ENCODE assay signal across 12 cellular contexts in the genomic region with DNA sequence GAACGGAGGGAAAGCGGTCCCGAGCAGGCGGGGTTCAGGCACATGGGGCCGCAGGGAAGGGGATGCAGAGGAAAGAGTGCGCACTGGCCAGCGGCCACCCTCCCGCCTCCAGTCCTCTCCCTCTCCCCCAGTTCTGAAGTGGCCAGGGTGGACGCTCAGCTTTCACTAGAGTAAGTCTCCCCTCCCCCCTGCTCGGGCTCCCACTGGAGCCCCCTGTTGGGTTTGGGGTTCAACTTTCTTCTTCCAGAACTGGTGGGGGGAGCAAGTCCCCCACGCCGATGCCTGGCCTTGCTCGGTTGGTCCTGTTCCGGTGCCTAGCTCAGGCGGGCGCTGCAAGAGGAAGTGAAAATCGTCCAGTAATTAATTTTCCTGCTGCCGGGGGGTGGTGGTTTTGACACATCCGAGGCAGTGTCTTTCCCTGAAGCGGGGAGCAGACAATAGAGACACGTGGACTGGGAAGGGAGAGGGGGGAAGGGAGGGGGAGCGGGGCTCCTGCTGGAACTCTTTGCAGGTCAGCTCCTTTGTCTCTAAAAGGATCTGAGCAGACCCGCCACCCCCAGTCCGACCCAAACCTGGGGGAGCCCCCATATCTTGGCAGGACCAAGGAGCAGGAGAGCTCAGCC. TPM values are rescaled to one million over a fixed set of nuclear protein-coding genes. Genes with fewer than 3 reads are reported as not detected.
DNase-seq lines count a peak whose midpoint lies in the region; ATAC-seq, FAIRE-seq and TF ChIP-seq lines count a peak whose summit lies in the region.
"Had no signal": no experiment of that assay in that cellular context is flagged by ENCODE, and none has a peak within 500 bp of the region (broad histone marks: within the 10 kb centered on the region; RNA-seq: fewer than 3 reads in every experiment).

No MANE protein-coding gene starts in this region.

- no peaks in the 10 kb centered on the region for H4K20me1 ChIP-seq in K562 (replicated peaks; ENCODE audit: control insufficient read depth, insufficient read depth, low read length)

- H3K79me2 ChIP-seq in K562 (ENCODE audit: control insufficient read depth, insufficient read depth, low read length) = no peaks in the 10 kb centered on the region; the same call in 2 of the 3 replicates

- no peak overlapping the region for H3K27ac ChIP-seq in K562 (ENCODE audit: extremely low read depth, low read depth, low read length)
- H3K27ac ChIP-seq: gastroesophageal sphincter, KMS-11, tibial artery had no signal

- H3K27ac Mint-ChIP-seq in neural crest cell (ENCODE audit: unreplicated experiment) = no peak overlapping the region

- H2AFZ ChIP-seq in K562 (ENCODE audit: low read depth, low read length) = no peak overlapping the region

- ATAC-seq in K562 = no peak
- no peak for ATAC-seq in HG03196 (IDR thresholded peaks at IDR 0.05; ENCODE audit: unreplicated experiment)
- no peak for ATAC-seq in GM21526 (IDR thresholded peaks at IDR 0.05; ENCODE audit: low FRiP score, unreplicated experiment)

- intact Hi-C loops in K562 (cut with micrococcal nuclease) = no loop called here

- peaks cover 97% of the 10 kb centered on the region for H3K27me3 Mint-ChIP-seq in neural crest cell (ENCODE audit: low read depth)

- no peaks in the 10 kb centered on the region for H3K9me3 Mint-ChIP-seq in neural crest cell

- H3K27me3 ChIP-seq in K562 (ENCODE audit: control insufficient read depth in 2 of 2, insufficient read depth in 2 of 2, low read length in 2 of 2) = no peaks in the 10 kb centered on the region; a peak in 1 of 5 replicates

- no peak for TF ChIP-seq EP300 in K562 (IDR thresholded peaks at IDR 0.05; ENCODE audit: low read length)

- H3K9me3 ChIP-seq in K562 (replicated peaks; ENCODE audit: control insufficient read depth, insufficient read depth, low read depth, low read length) = no peaks in the 10 kb centered on the region
- H3K9me3 ChIP-seq: gastroesophageal sphincter, tibial artery had no signal

- TF ChIP-seq RAD21 in K562 (CRISPR knock-in tag; conservative IDR thresholded peaks at IDR 0.05 in 1 of 2, IDR thresholded peaks at IDR 0.05 in 1 of 2) = no peak

- in situ Hi-C loops in K562 (cut with MboI) = no loop called here

- H3K4me1 ChIP-seq in K562 (replicated peaks in 1 of 2; ENCODE audit: control insufficient read depth in 2 of 2, insufficient read depth in 2 of 2, low read length in 2 of 2) = peaks cover 25 to 52% of the 10 kb centered on the region in 2 experiments

- CTCF ChIA-PET in K562 (lab: Yijun Ruan, JAX; ENCODE audit: low intra/inter-chr PET ratio) = interaction anchor here (0.7 kb wide), 1 partner anchor 636 kb away, joined by 3 read pairs; no protein-coding TSS in a partner anchor

- peak overlapping the region; percentile 61 for H3K4me2 ChIP-seq in K562 (ENCODE audit: insufficient read depth, low read length)

- peak overlapping the region; percentile 14 to 69; a peak in 3 of 4 replicates for H3K9ac ChIP-seq in K562 (ENCODE audit: insufficient read depth in 1 of 2, low read depth in 2 of 2, low read length in 2 of 2)
- H3K9ac ChIP-seq: KMS-11 had no signal

- peaks cover 14% of the 10 kb centered on the region for H3K4me1 Mint-ChIP-seq in neural crest cell

- BruUV-seq in K562 (replicated peaks; lab: Mats Ljungman, UMichigan) = no TSS peak

- TF ChIP-seq CTCF in NB4 (IDR thresholded peaks at IDR 0.05; ENCODE audit: low read depth, low read length) (no peak), K562 (IDR thresholded peaks at IDR 0.05 in 2 of 3, conservative IDR thresholded peaks at IDR 0.05 in 1 of 3; ENCODE audit: insufficient read depth in 2 of 3, low read depth in 1 of 3, low read length in 3 of 3) (no peak), neural crest cell (conservative IDR thresholded peaks at IDR 0.05) (no peak)

- H3K9me1 ChIP-seq in K562 (ENCODE audit: control insufficient read depth, insufficient read depth, low read length) = no peaks in the 10 kb centered on the region

- no peaks in the 10 kb centered on the region for H3K36me3 ChIP-seq in K562 (ENCODE audit: control insufficient read depth, insufficient read depth, low read length)
- H3K36me3 ChIP-seq: gastroesophageal sphincter, tibial artery had no signal

- H3K4me3 ChIP-seq in NB4 (ENCODE audit: low read depth, low read length) = no peak overlapping the region
- H3K4me3 ChIP-seq in K562 = peak overlapping the region; percentile 37

- TF ChIP-seq POLR2A in NB4 (IDR thresholded peaks at IDR 0.05; ENCODE audit: extremely low read depth, insufficient read length) (no peak), K562 (conservative IDR thresholded peaks at IDR 0.05) (no peak)

- WGBS in K562 (ENCODE audit: insufficient coverage, low coverage, missing lambda C conversion rate) = 10% methylated on average over 14 of the region's 24 CpGs

- POLR2A ChIA-PET in K562 (lab: Yijun Ruan, JAX) = no interaction called here

- no peak for FAIRE-seq in K562 (lab: Jason Lieb, UNC)

- H3K36me3 Mint-ChIP-seq in neural crest cell (ENCODE audit: low read depth) = no peaks in the 10 kb centered on the region

- peak overlapping the region; percentile 71 for H3K4me3 Mint-ChIP-seq in neural crest cell

- peak in 2 of 3 experiments; percentile 66 to 73 for DNase-seq in NCI-H1417 (lab: John Stamatoyannopoulos, UW)
- DNase-seq in NCI-H1417 treated with DMSO at 0.1 percent for 48 hours (lab: John Stamatoyannopoulos, UW) = no peak
- DNase-seq in NB4 (ENCODE audit: low read depth) = peak; percentile 87
- DNase-seq in K562 (ENCODE audit: extremely low read depth in 1 of 4, low spot score in 3 of 4) = peak in 1 of 4 experiments; percentile 16
- DNase-seq in neural crest cell (ENCODE audit: low read depth, low spot score) = no peak
- DNase-seq in EL = no peak
- DNase-seq: central memory CD4-positive, alpha-beta T cell had no signal

TF ChIP-seq in K562, 482 proteins besides CTCF, POLR2A, EP300 and RAD21 (continues in another document):
- no peak for TF ChIP-seq DMBX1 (CRISPR knock-in tag; IDR thresholded peaks at IDR 0.05; ENCODE audit: borderline replicate concordance)
- TF ChIP-seq, protein P1, sequence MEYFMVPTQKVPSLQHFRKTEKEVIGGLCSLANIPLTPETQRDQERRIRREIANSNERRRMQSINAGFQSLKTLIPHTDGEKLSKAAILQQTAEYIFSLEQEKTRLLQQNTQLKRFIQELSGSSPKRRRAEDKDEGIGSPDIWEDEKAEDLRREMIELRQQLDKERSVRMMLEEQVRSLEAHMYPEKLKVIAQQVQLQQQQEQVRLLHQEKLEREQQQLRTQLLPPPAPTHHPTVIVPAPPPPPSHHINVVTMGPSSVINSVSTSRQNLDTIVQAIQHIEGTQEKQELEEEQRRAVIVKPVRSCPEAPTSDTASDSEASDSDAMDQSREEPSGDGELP (CRISPR knock-in tag; IDR thresholded peaks at IDR 0.05; ENCODE audit: borderline replicate concordance) = peak; percentile 25; the same call in 1 of the 2 replicates
- TF ChIP-seq SMAD1 (IDR thresholded peaks at IDR 0.05; ENCODE audit: low read depth, low read length, partially characterized antibody) = no peak
- TF ChIP-seq, protein P2, sequence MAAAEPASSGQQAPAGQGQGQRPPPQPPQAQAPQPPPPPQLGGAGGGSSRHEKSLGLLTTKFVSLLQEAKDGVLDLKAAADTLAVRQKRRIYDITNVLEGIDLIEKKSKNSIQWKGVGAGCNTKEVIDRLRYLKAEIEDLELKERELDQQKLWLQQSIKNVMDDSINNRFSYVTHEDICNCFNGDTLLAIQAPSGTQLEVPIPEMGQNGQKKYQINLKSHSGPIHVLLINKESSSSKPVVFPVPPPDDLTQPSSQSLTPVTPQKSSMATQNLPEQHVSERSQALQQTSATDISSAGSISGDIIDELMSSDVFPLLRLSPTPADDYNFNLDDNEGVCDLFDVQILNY (CRISPR knock-in tag; IDR thresholded peaks at IDR 0.05) = no peak

RNA-seq across cellular contexts. Expression of gene SCRT2, which starts 0.8 kb away (rescaled TPM):
- total RNA-seq in K562 (2011; cell fraction: chromatin; rRNA removed; ENCODE audit: low replicate concordance) = 0.18 and 0.37 TPM in 2 replicates
- total RNA-seq in K562 (2011; cell fraction: nucleolus; rRNA removed) = 0.26 and 0.50 TPM in 2 replicates
- 0.29 and 0.99 TPM in 2 replicates for total RNA-seq in K562 (2011; cell fraction: nucleoplasm; rRNA removed)
- total RNA-seq in K562 (2014; rRNA removed) = 0.04 and 0.05 TPM in 2 replicates
- total RNA-seq in K562 (2014; rRNA removed; fragmentation: Illumina TruSeq; extraction: Trizol) = 0.04 TPM in 1 of 2 replicates, not detected in the other
- 0.07 and 0.19 TPM in 2 replicates for total RNA-seq in K562 (2015; rRNA removed; fragmentation: Illumina TruSeq; extraction: Trizol)
- 0.47 and 0.75 TPM in 2 replicates for total RNA-seq in K562 (2021)
- polyA plus RNA-seq in K562 (2011; rRNA removed) = 0.12 and 0.13 TPM in 2 replicates
- 0.10 and 0.63 TPM in 2 replicates for polyA plus RNA-seq in K562 (2011; cell fraction: cytosol; rRNA removed)
- polyA plus RNA-seq in K562 (2011; cell fraction: nucleus; rRNA removed) = 0.91 and 4.1 TPM in 2 replicates
- polyA plus RNA-seq in K562 (2012) = 0.19 and 0.48 TPM in 2 replicates
- polyA plus RNA-seq in K562 (2014; fragmentation: Illumina TruSeq; extraction: Trizol) = 0.30 and 0.36 TPM in 2 replicates
- polyA plus RNA-seq in K562 (2014; fragmentation: Nextera tagmentation; extraction: Ambion mirVana) = not detected
- polyA plus RNA-seq in K562 (2014; rRNA removed) = 0.19 and 0.34 TPM in 2 replicates
- polyA minus RNA-seq in K562 (2011; rRNA and poly(A)+ RNA removed) = 0.12 and 0.25 TPM in 2 replicates
- polyA minus RNA-seq in K562 (2011; cell fraction: cytosol; rRNA and poly(A)+ RNA removed) = 0.64 and 1.2 TPM in 2 replicates
- polyA minus RNA-seq in K562 (2011; cell fraction: nucleus; rRNA and poly(A)+ RNA removed) = 0.44 and 2.2 TPM in 2 replicates
- total RNA-seq in neural crest cell = 3.7 and 4.1 TPM in 2 replicates
- total RNA-seq: gastroesophageal sphincter had no signal

RNA-seq across cellular contexts. Expression of gene SRXN1, which starts 23.4 kb away (rescaled TPM):
- 10.6 and 14.9 TPM in 2 replicates for total RNA-seq in K562 (2011; cell fraction: chromatin; rRNA removed; ENCODE audit: low replicate concordance)
- 10.3 TPM in 2 replicates for total RNA-seq in K562 (2011; cell fraction: nucleolus; rRNA removed)
- 13.3 and 13.4 TPM in 2 replicates for total RNA-seq in K562 (2011; cell fraction: nucleoplasm; rRNA removed)
- total RNA-seq in K562 (2014; rRNA removed) (21.6 and 26.7 TPM in 2 replicates), K562 (2014; rRNA removed; fragmentation: Illumina TruSeq; extraction: Trizol) (29.1 TPM in 2 replicates), K562 (2015; rRNA removed; fragmentation: Illumina TruSeq; extraction: Trizol) (20.2 and 20.6 TPM in 2 replicates), K562 (2021) (23.2 and 27.9 TPM in 2 replicates), neural crest cell (10.7 and 12.6 TPM in 2 replicates)
- polyA plus RNA-seq in K562 (2011; rRNA removed) (35.4 and 36.4 TPM in 2 replicates), K562 (2014; fragmentation: Illumina TruSeq; extraction: Trizol) (33.9 and 34.1 TPM in 2 replicates), K562 (2014; fragmentation: Nextera tagmentation; extraction: Ambion mirVana) (1 to 10 TPM; 6.8 to 8.4 TPM), K562 (2014; rRNA removed) (19.4 and 24.4 TPM in 2 replicates)
- 23.6 and 26.3 TPM in 2 replicates for polyA plus RNA-seq in K562 (2011; cell fraction: cytosol; rRNA removed)
- polyA plus RNA-seq in K562 (2011; cell fraction: nucleus; rRNA removed) = 10.0 and 12.8 TPM in 2 replicates
- polyA plus RNA-seq in K562 (2012) = 17.8 and 21.0 TPM in 2 replicates
- polyA minus RNA-seq in K562 (2011; rRNA and poly(A)+ RNA removed) = 29.0 and 30.3 TPM in 2 replicates
- 17.8 and 18.5 TPM in 2 replicates for polyA minus RNA-seq in K562 (2011; cell fraction: cytosol; rRNA and poly(A)+ RNA removed)
- 4.0 and 6.7 TPM in 2 replicates for polyA minus RNA-seq in K562 (2011; cell fraction: nucleus; rRNA and poly(A)+ RNA removed)

Comparison
In these comparisons a context has a peak if more than half of its experiments do, and no peak if none do; other contexts are left out.
1. DNase-seq: peak in NCI-H1417 (2 of 3) and NB4 (single experiment); none in NCI-H1417 treated with DMSO at 0.1 percent for 48 hours (single experiment), neural crest cell (single experiment) and EL (single experiment).